Comparison of ENCODE assay signal across 27 cellular contexts in genomic region chr15:71262599-71262998, GRCh38.
"Had no signal": no experiment of that assay in that cellular context is flagged by ENCODE, and none has a peak within 500 bp of the region (broad histone marks: within the 10 kb centered on the region; RNA-seq: fewer than 3 reads in every experiment).

No MANE protein-coding gene starts in this region.

- ATAC-seq: naive thymus-derived CD4-positive, alpha-beta T cell; natural killer cell treated with Interleukin-12 subunit alpha and Interleukin-12 subunit beta and Interleukin-15 and Interleukin-18, amount 100 ng/mL, for 72 hours; pancreas; right cardiac atrium; stimulated activated effector memory CD8-positive, alpha-beta T cell treated with anti-CD3 and anti-CD28 coated beads, Interleukin-12 subunit alpha, Interleukin-12 subunit beta, amount 100 ng/mL, for 72 hours had no signal

- H3K27me3 ChIP-seq: hepatocyte, pancreas, sigmoid colon, stomach, testis, thyroid gland, transverse colon, upper lobe of left lung, vagina had no signal

- DNase-seq: islet precursor cell; left ventricle myocardium inferior; mesendoderm; naive thymus-derived CD4-positive, alpha-beta T cell; nucleus accumbens; pancreas; posterior cingulate gyrus; retina; right cardiac atrium; sigmoid colon; small intestine; spleen; stimulated activated CD4-positive, alpha-beta T cell treated with anti-CD3 and anti-CD28 coated beads, Interleukin-4, amount 100 ng/mL, for 24 hours; stimulated activated naive CD4-positive, alpha-beta T cell treated with Interleukin-2 at 50 U/mL for 16 hours; stomach; testis; thyroid gland; transverse colon; upper lobe of left lung had no signal

- H3K27ac ChIP-seq: hepatocyte, left ventricle myocardium inferior, pancreas, prostate gland, sigmoid colon, spleen, stomach, testis, thyroid gland, transverse colon, upper lobe of left lung, vagina had no signal

- H3K9me3 ChIP-seq: left ventricle myocardium inferior, pancreas, prostate gland, sigmoid colon, stomach, testis, thyroid gland, transverse colon, upper lobe of left lung, vagina had no signal

- H3K27ac Mint-ChIP-seq: mesothelial cell of epicardium; naive thymus-derived CD4-positive, alpha-beta T cell; natural killer cell treated with Interleukin-12 subunit alpha and Interleukin-12 subunit beta and Interleukin-15 and Interleukin-18, amount 100 ng/mL, for 72 hours; stimulated activated effector memory CD8-positive, alpha-beta T cell treated with anti-CD3 and anti-CD28 coated beads, Interleukin-12 subunit alpha, Interleukin-12 subunit beta, amount 100 ng/mL, for 72 hours had no signal

- H3K4me3 Mint-ChIP-seq: mesothelial cell of epicardium; natural killer cell treated with Interleukin-12 subunit alpha and Interleukin-12 subunit beta and Interleukin-15 and Interleukin-18, amount 100 ng/mL, for 72 hours; neural crest cell; stimulated activated effector memory CD8-positive, alpha-beta T cell treated with anti-CD3 and anti-CD28 coated beads, Interleukin-12 subunit alpha, Interleukin-12 subunit beta, amount 100 ng/mL, for 72 hours had no signal

- H3K4me2 ChIP-seq: hepatocyte had no signal

- H3K4me3 ChIP-seq: hepatocyte, left ventricle myocardium inferior, lung, pancreas, prostate gland, sigmoid colon, spleen, stomach, testis, thyroid gland, transverse colon, upper lobe of left lung, vagina had no signal

- H3K4me1 Mint-ChIP-seq: naive thymus-derived CD4-positive, alpha-beta T cell; neural crest cell; stimulated activated effector memory CD8-positive, alpha-beta T cell treated with anti-CD3 and anti-CD28 coated beads, Interleukin-12 subunit alpha, Interleukin-12 subunit beta, amount 100 ng/mL, for 72 hours had no signal

- H3K36me3 Mint-ChIP-seq: natural killer cell treated with Interleukin-12 subunit alpha and Interleukin-12 subunit beta and Interleukin-15 and Interleukin-18, amount 100 ng/mL, for 72 hours; stimulated activated effector memory CD8-positive, alpha-beta T cell treated with anti-CD3 and anti-CD28 coated beads, Interleukin-12 subunit alpha, Interleukin-12 subunit beta, amount 100 ng/mL, for 72 hours had no signal

- H3K79me2 ChIP-seq: hepatocyte had no signal

- H3K4me1 ChIP-seq: pancreas, prostate gland, sigmoid colon, spleen, stomach, testis, transverse colon, upper lobe of left lung, vagina had no signal

- H2AFZ ChIP-seq: hepatocyte had no signal

- H3K36me3 ChIP-seq: pancreas, prostate gland, sigmoid colon, spleen, thyroid gland, transverse colon, vagina had no signal
